Comparison of ENCODE assay signal across 10 cellular contexts in the genomic region with DNA sequence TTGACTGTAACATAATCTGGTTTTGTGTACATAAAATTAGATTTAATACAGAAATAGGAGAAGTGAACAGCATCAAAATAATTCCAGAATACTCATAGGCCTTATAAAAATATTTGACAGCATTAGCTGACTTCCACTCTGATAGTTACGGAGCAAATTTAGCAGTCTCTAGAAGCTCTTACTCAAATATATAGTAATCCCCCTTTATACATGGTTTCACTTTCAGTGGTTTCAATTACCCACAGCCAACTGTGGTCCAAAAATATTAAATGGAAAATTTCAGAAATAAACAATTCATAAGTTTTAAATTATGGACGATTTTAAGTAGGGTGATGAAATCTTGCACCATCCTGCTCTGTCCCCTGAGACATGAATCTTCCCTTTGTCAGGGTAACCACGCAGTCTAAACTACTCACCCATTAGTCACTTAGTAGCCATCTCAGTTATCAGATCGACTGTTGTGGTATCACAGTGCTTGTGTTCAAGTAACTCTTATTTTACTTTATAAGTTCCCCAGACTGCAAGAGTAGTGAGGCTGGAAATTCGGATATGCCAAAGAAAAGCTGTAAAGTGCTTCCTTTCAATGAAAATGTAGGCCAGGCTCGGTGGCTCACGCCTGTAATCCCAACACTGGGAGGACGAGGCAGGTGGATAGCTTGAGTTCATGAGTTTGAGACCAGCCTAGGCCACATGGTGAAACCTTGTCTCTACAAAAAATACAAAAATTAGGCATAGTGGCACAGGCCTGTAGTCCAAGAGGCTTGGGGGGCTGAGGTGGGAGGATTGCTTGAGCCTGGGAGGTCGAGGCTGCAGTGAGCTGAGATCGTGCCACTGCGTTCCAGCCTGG. TPM values are rescaled to one million over a fixed set of nuclear protein-coding genes. Genes with fewer than 3 reads are reported as not detected.
DNase-seq lines count a peak whose midpoint lies in the region; ATAC-seq and TF ChIP-seq lines count a peak whose summit lies in the region.
"Had no signal": no experiment of that assay in that cellular context is flagged by ENCODE, and none has a peak within 500 bp of the region (broad histone marks: within the 10 kb centered on the region; RNA-seq: fewer than 3 reads in every experiment).

No MANE protein-coding gene starts in this region.

- H3K4me3 ChIP-seq in cardiac fibroblast (replicated peaks in 1 of 2; ENCODE audit: low read depth in 2 of 2, low read length in 2 of 2), result no peak overlapping the region

- peak; percentile 6 for DNase-seq in AG08396 (ENCODE audit: low spot score)
- DNase-seq in cardiac fibroblast (ENCODE audit: low read depth in 2 of 2), result peak; percentile 72 to 92
- DNase-seq in posterior vena cava (ENCODE audit: low spot score), result no peak
- DNase-seq in DMS153 (lab: John Stamatoyannopoulos, UW), result no peak
- no peak for DNase-seq in NCI-H2107 treated with DMSO at 0.1 percent for 48 hours (lab: John Stamatoyannopoulos, UW; ENCODE audit: unreplicated experiment)
- no peak for DNase-seq in activated CD4-positive, alpha-beta T cell treated with anti-CD3 and anti-CD28 coated beads for 1 hour

- intact Hi-C loops in posterior vena cava (cut with DNase I), result no loop called here

- ATAC-seq in GM19395 (IDR thresholded peaks at IDR 0.05; ENCODE audit: unreplicated experiment) (peak; percentile 86), HG03520 (IDR thresholded peaks at IDR 0.05; ENCODE audit: unreplicated experiment) (peak; percentile 78)

- TF ChIP-seq CTCF in cardiac fibroblast (IDR thresholded peaks at IDR 0.05; ENCODE audit: low read depth, low read length), result no peak

RNA-seq across cellular contexts. Expression of gene RTL9, which starts 17.2 kb away (rescaled TPM):
- under 1 TPM; 0.19 to 0.28 TPM for total RNA-seq in posterior vena cava
- total RNA-seq: activated CD8-positive, alpha-beta memory T cell treated with anti-CD3 and anti-CD28 coated beads for 36 hours; mononuclear cell had no signal

RNA-seq across cellular contexts. Expression of gene AMMECR1, which starts 23.5 kb away (rescaled TPM):
- 1 to 10 TPM; 5.6 to 6.2 TPM for total RNA-seq in posterior vena cava

Comparison
In these comparisons a context has a peak if more than half of its experiments do, and no peak if none do; other contexts are left out.
1. DNase-seq: peak in AG08396 (single experiment) and cardiac fibroblast (2 of 2); none in posterior vena cava (single experiment), DMS153 (single experiment), NCI-H2107 treated with DMSO at 0.1 percent for 48 hours (single experiment) and activated CD4-positive, alpha-beta T cell treated with anti-CD3 and anti-CD28 coated beads for 1 hour (single experiment).